1 cellular context compared by ENCODE assay signal in the genomic region with DNA sequence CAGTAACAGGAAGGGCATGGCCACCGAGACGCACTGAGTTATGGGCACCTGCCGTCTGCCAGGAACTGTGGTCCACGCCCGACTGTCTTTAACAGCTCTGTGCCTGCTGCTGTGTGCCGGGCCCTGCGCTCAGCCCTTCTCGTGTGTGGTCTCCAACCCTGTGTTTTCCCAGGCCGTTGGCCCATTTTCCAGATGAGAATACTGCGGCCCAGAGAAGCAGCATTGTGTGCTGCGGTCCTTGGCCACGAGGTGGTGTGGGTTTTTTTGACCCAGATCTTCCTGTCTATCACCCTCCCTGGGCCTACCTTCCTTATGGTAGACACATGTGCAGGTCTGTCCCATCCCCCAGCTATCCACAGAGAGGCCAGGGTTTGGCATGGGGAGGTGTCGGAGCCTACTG.
TF ChIP-seq lines count a peak whose summit lies in the region.

No MANE protein-coding gene starts in this region.

TF ChIP-seq in H1, 55 proteins besides CTCF, POLR2A, EP300 and RAD21:
- TF ChIP-seq, protein P1, sequence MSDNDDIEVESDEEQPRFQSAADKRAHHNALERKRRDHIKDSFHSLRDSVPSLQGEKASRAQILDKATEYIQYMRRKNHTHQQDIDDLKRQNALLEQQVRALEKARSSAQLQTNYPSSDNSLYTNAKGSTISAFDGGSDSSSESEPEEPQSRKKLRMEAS (IDR thresholded peaks at IDR 0.05): no peak
- no peak for TF ChIP-seq EGR1 (IDR thresholded peaks at IDR 0.05; ENCODE audit: borderline replicate concordance, low read depth, low read length)
- TF ChIP-seq BRCA1 (IDR thresholded peaks at IDR 0.05; ENCODE audit: low read depth, low read length): no peak
- TF ChIP-seq RBBP5 (IDR thresholded peaks at IDR 0.05; ENCODE audit: borderline replicate concordance, low read depth, low read length): no peak
- TF ChIP-seq TCF12 (IDR thresholded peaks at IDR 0.05; ENCODE audit: low read depth, low read length): no peak
- no peak for TF ChIP-seq CEBPB (IDR thresholded peaks at IDR 0.05; ENCODE audit: low read depth, low read length)
- no peak for TF ChIP-seq TAF1 (IDR thresholded peaks at IDR 0.05; ENCODE audit: low read depth, low read length)
- no peak for TF ChIP-seq CREB1 (IDR thresholded peaks at IDR 0.05)
- no peak for TF ChIP-seq SRF (IDR thresholded peaks at IDR 0.05; ENCODE audit: low read depth, low read length)
- no peak for TF ChIP-seq KDM5A (IDR thresholded peaks at IDR 0.05; ENCODE audit: low read length)
- TF ChIP-seq, protein P2, sequence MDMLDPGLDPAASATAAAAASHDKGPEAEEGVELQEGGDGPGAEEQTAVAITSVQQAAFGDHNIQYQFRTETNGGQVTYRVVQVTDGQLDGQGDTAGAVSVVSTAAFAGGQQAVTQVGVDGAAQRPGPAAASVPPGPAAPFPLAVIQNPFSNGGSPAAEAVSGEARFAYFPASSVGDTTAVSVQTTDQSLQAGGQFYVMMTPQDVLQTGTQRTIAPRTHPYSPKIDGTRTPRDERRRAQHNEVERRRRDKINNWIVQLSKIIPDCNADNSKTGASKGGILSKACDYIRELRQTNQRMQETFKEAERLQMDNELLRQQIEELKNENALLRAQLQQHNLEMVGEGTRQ (IDR thresholded peaks at IDR 0.05; ENCODE audit: low read length): no peak
